In genomic region chr13:27536361-27537101, GRCh38 we compare ENCODE assay signal across 14 cellular contexts.
A peak's percentile ranks its signal among the peaks of the same experiment; 100 is the strongest.
DNase-seq lines count a peak whose midpoint lies in the region; TF ChIP-seq lines count a peak whose summit lies in the region.
"Had no signal": no experiment of that assay in that cellular context is flagged by ENCODE, and none has a peak within 500 bp of the region (broad histone marks: within the 10 kb centered on the region; RNA-seq: fewer than 3 reads in every experiment).

No MANE protein-coding gene starts in this region.

- peaks cover 2 to 24% of the 10 kb centered on the region in 2 donors for H3K4me1 ChIP-seq in neuronal stem cell (ENCODE audit: control insufficient read depth in 2 of 2, insufficient read depth in 1 of 2, low read depth in 1 of 2, low read length in 2 of 2)
- no peaks in the 10 kb centered on the region for H3K4me1 ChIP-seq in mesendoderm (ENCODE audit: control insufficient read depth, low read depth, low read length)
- H3K4me1 ChIP-seq in A673 (ENCODE audit: insufficient read depth, low read length, poor library complexity, severe bottlenecking): no peaks in the 10 kb centered on the region

- H3K4me3 ChIP-seq in neuronal stem cell (ENCODE audit: low read length in 2 of 2) (no peak overlapping the region), mesendoderm (ENCODE audit: low read length) (no peak overlapping the region), A673 (ENCODE audit: low read depth, low read length, poor library complexity, severe bottlenecking) (no peak overlapping the region)
- H3K4me3 ChIP-seq: BLaER1 treated with 17β-estradiol and CSF1 and Interleukin-3, amounts not matched to agents 10 nM and 100 nM; GM12878 had no signal

- no peak overlapping the region for H3K4ac ChIP-seq in neuronal stem cell (ENCODE audit: low read length)
- H3K4ac ChIP-seq in mesendoderm (ENCODE audit: low read depth, low read length): no peak overlapping the region

- POLR2A ChIA-PET in A673 (lab: Charles Lee; ENCODE audit: low non-redundant PET): no interaction called here

- H3K79me2 ChIP-seq in mesendoderm (ENCODE audit: control insufficient read depth, insufficient read depth, low read length): no peaks in the 10 kb centered on the region

- H3K27ac ChIP-seq in neuronal stem cell (replicated peaks; ENCODE audit: low read length) (no peak overlapping the region), mesendoderm (ENCODE audit: low read depth, low read length) (no peak overlapping the region), A673 (ENCODE audit: low read depth, low read length, poor library complexity, severe bottlenecking) (no peak overlapping the region)
- H3K27ac ChIP-seq: BLaER1 treated with 17β-estradiol and CSF1 and Interleukin-3, amounts not matched to agents 10 nM and 100 nM had no signal

- peak; percentile 24 for DNase-seq in DMS53 (lab: John Stamatoyannopoulos, UW)
- no peak for DNase-seq in DMS53 treated with DMSO at 0.1 percent for 48 hours (lab: John Stamatoyannopoulos, UW; ENCODE audit: unreplicated experiment)
- DNase-seq in NCI-H69 (lab: John Stamatoyannopoulos, UW): peak; percentile 60
- peak in 39 of 42 donors; percentile 20 to 88 (median 61) for DNase-seq in head of caudate nucleus
- no peak for DNase-seq in neuronal stem cell (ENCODE audit: low spot score)
- no peak for DNase-seq in mesendoderm
- DNase-seq in A673 (ENCODE audit: low spot score): no peak
- DNase-seq in middle frontal gyrus (ENCODE audit: extremely low spot score, low spot score): no peak
- DNase-seq: Karpas-422, NCI-H1436, NCI-H2029 treated with DMSO at 0.1 percent for 48 hours, NCI-H2227 treated with DMSO at 0.1 percent for 48 hours had no signal

- no TSS peak for BruUV-seq in A673 (replicated peaks; lab: Mats Ljungman, UMichigan)

- H3K9ac ChIP-seq in neuronal stem cell (ENCODE audit: low read depth, low read length, poor library complexity) (peak overlapping the region; percentile 24), mesendoderm (ENCODE audit: low read length) (no peak overlapping the region)
- H3K9ac ChIP-seq: BLaER1 treated with 17β-estradiol and CSF1 and Interleukin-3, amounts not matched to agents 10 nM and 100 nM had no signal

- no peak overlapping the region for H4K91ac ChIP-seq in neuronal stem cell (ENCODE audit: low read depth, low read length, poor library complexity)

- no peak overlapping the region for H2BK12ac ChIP-seq in neuronal stem cell (ENCODE audit: low read length)

- H3K79me1 ChIP-seq in neuronal stem cell (ENCODE audit: low read depth, low read length) (no peaks in the 10 kb centered on the region), mesendoderm (ENCODE audit: low read length) (no peaks in the 10 kb centered on the region)

- H3K4me2 ChIP-seq in neuronal stem cell (ENCODE audit: insufficient read depth, low read length, poor library complexity, severe bottlenecking) (no peak overlapping the region), mesendoderm (ENCODE audit: low read length) (no peak overlapping the region)
- H3K4me2 ChIP-seq: BLaER1 treated with 17β-estradiol and CSF1 and Interleukin-3, amounts not matched to agents 10 nM and 100 nM had no signal

- no peak overlapping the region for H3K23ac ChIP-seq in neuronal stem cell (ENCODE audit: low read depth, low read length, poor library complexity)
- no peak overlapping the region for H3K23ac ChIP-seq in mesendoderm (ENCODE audit: low read length)

- H2BK5ac ChIP-seq in neuronal stem cell (ENCODE audit: low read length): no peak overlapping the region
- no peak overlapping the region for H2BK5ac ChIP-seq in mesendoderm (ENCODE audit: low read length)

- H3K36me3 ChIP-seq in neuronal stem cell (replicated peaks in 1 of 2; ENCODE audit: control insufficient read depth in 2 of 2, insufficient read depth in 2 of 2, low read length in 2 of 2) (no peaks in the 10 kb centered on the region), mesendoderm (ENCODE audit: control insufficient read depth, insufficient read depth, low read length) (no peaks in the 10 kb centered on the region), A673 (ENCODE audit: insufficient read depth, low read length, poor library complexity, severe bottlenecking) (no peaks in the 10 kb centered on the region)
- H3K36me3 ChIP-seq: BLaER1 treated with 17β-estradiol and CSF1 and Interleukin-3, amounts not matched to agents 10 nM and 100 nM had no signal

- no peak overlapping the region for H3K14ac ChIP-seq in neuronal stem cell (ENCODE audit: low read length)

- WGBS in neuronal stem cell (ENCODE audit: extremely low coverage in 2 of 2, insufficient read length in 2 of 2, insufficient replicate concordance in 1 of 2), 2 donors: no CpG with 5 or more reads among the region's 10 CpGs
- no CpG with 5 or more reads among the region's 10 CpGs for WGBS in mesendoderm (ENCODE audit: extremely low coverage, insufficient coverage, low lambda C conversion rate)

- H3K27me3 ChIP-seq in neuronal stem cell (ENCODE audit: control insufficient read depth in 3 of 3, insufficient read depth in 3 of 3, low read depth in 1 of 3, low read length in 3 of 3): no peaks in the 10 kb centered on the region
- H3K27me3 ChIP-seq in mesendoderm (ENCODE audit: insufficient read depth, low read length, poor library complexity): no peaks in the 10 kb centered on the region
- no peaks in the 10 kb centered on the region for H3K27me3 ChIP-seq in A673 (replicated peaks; ENCODE audit: insufficient read depth, low read depth, low read length, poor library complexity)
- H3K27me3 ChIP-seq: BLaER1 treated with 17β-estradiol and CSF1 and Interleukin-3, amounts not matched to agents 10 nM and 100 nM had no signal

- H2AFZ ChIP-seq in neuronal stem cell (ENCODE audit: low read length): no peak overlapping the region

- no peak overlapping the region for H2BK120ac ChIP-seq in neuronal stem cell (ENCODE audit: low read depth, low read length)
- no peak overlapping the region for H2BK120ac ChIP-seq in mesendoderm (ENCODE audit: low read depth, low read length)

- H4K8ac ChIP-seq in neuronal stem cell (ENCODE audit: low read depth, low read length): no peak overlapping the region
- no peak overlapping the region for H4K8ac ChIP-seq in mesendoderm (ENCODE audit: low read depth, low read length)

- H4K5ac ChIP-seq in mesendoderm (ENCODE audit: low read length): no peak overlapping the region

- no peak overlapping the region for H3K18ac ChIP-seq in neuronal stem cell (ENCODE audit: low read length)
- H3K18ac ChIP-seq in mesendoderm (ENCODE audit: low read length): no peak overlapping the region

- intact Hi-C loops in head of caudate nucleus (cut with DNase I): no loop called here
- intact Hi-C loops in A673 (cut with micrococcal nuclease; ENCODE audit: unreplicated experiment): loop anchor here (10.0 kb wide), 1 partner anchor 178 kb away; no protein-coding TSS in a partner anchor

- CTCF ChIA-PET in A673 (lab: Charles Lee): no interaction called here

- no peak overlapping the region for H2BK15ac ChIP-seq in neuronal stem cell (ENCODE audit: low read length)
- no peak overlapping the region for H2BK15ac ChIP-seq in mesendoderm (replicated peaks; ENCODE audit: low read depth)

- TF ChIP-seq CTCF in A673 (conservative IDR thresholded peaks at IDR 0.05; ENCODE audit: low read depth, low read length): no peak

- no peak overlapping the region for H2AK5ac ChIP-seq in neuronal stem cell (ENCODE audit: low read depth, low read length)
- no peak overlapping the region for H2AK5ac ChIP-seq in mesendoderm (ENCODE audit: low read length)

- H3K9me3 ChIP-seq in neuronal stem cell (replicated peaks in 1 of 2; ENCODE audit: control insufficient read depth in 2 of 2, insufficient read depth in 1 of 2, low read depth in 1 of 2, low read length in 2 of 2) (no peaks in the 10 kb centered on the region), A673 (ENCODE audit: low read depth, low read length, poor library complexity, severe bottlenecking) (no peaks in the 10 kb centered on the region)
- H3K9me3 ChIP-seq: BLaER1 treated with 17β-estradiol and CSF1 and Interleukin-3, amounts not matched to agents 10 nM and 100 nM had no signal

- no peak overlapping the region for H3K56ac ChIP-seq in mesendoderm (ENCODE audit: low read length)

Comparison
In these comparisons a context has a peak if more than half of its experiments do, and no peak if none do; other contexts are left out.
1. DNase-seq: peak in DMS53 (single experiment), NCI-H69 (single experiment) and head of caudate nucleus (39 of 42); none in DMS53 treated with DMSO at 0.1 percent for 48 hours (single experiment), neuronal stem cell (single experiment), mesendoderm (single experiment), A673 (single experiment) and middle frontal gyrus (single experiment).